In genomic region chr20:24289737-24290481, GRCh38 we compare ENCODE assay signal across 13 cellular contexts.
A peak's percentile ranks its signal among the peaks of the same experiment; 100 is the strongest.
DNase-seq lines count a peak whose midpoint lies in the region; ATAC-seq lines count a peak whose summit lies in the region.
"Had no signal": no experiment of that assay in that cellular context is flagged by ENCODE, and none has a peak within 500 bp of the region (broad histone marks: within the 10 kb centered on the region; RNA-seq: fewer than 3 reads in every experiment).

No MANE protein-coding gene starts in this region.

- DNase-seq in activated CD4-positive, alpha-beta T cell treated with anti-CD3 and anti-CD28 coated beads for 48 hours: peak; percentile 12
- no peak for DNase-seq in activated CD4-positive, alpha-beta T cell treated with anti-CD3 and anti-CD28 coated beads, Interleukin-2, amount 50 U/mL, for 4 hours
- DNase-seq in Kasumi-1 (lab: John Stamatoyannopoulos, UW) (peak; percentile 96), pons (ENCODE audit: low spot score) (peak; percentile 20), superior temporal gyrus (ENCODE audit: extremely low spot score) (no peak), COLO829 (ENCODE audit: low spot score) (no peak)
- no peak for DNase-seq in activated T-cell treated with anti-CD3 and anti-CD28 coated beads, Interleukin-2, amount 50 U/mL, for 4 hours
- DNase-seq: glutamatergic neuron, midbrain, right lobe of liver had no signal

- H3K4me1 Mint-ChIP-seq in activated T-cell treated with anti-CD3 and anti-CD28 coated beads, Interleukin-2, amount 50 U/mL, for 4 hours (ENCODE audit: low read depth): peaks cover 16% of the 10 kb centered on the region

- H3K9me3 Mint-ChIP-seq in activated T-cell treated with anti-CD3 and anti-CD28 coated beads, Interleukin-2, amount 50 U/mL, for 4 hours: no peaks in the 10 kb centered on the region

- H3K36me3 Mint-ChIP-seq in activated T-cell treated with anti-CD3 and anti-CD28 coated beads, Interleukin-2, amount 50 U/mL, for 4 hours (ENCODE audit: insufficient read depth): no peaks in the 10 kb centered on the region

- ATAC-seq in activated T-cell treated with anti-CD3 and anti-CD28 coated beads, Interleukin-2, amount 50 U/mL, for 4 hours: no peak
- ATAC-seq in GM18858 (IDR thresholded peaks at IDR 0.05; ENCODE audit: unreplicated experiment): no peak
- ATAC-seq: SK-N-SH treated with all-trans-retinoic acid at 6 μM for 48 hours had no signal

- H3K4me3 Mint-ChIP-seq in activated T-cell treated with anti-CD3 and anti-CD28 coated beads, Interleukin-2, amount 50 U/mL, for 4 hours: peak overlapping the region; percentile 19
- H3K4me3 Mint-ChIP-seq: dendritic cell treated with granulocyte-macrophage colony-stimulating factor and Interleukin-4, amounts not matched to agents 40 ng/mL and 50 ng/mL, for 4 days had no signal

- H3K27me3 Mint-ChIP-seq in activated T-cell treated with anti-CD3 and anti-CD28 coated beads, Interleukin-2, amount 50 U/mL, for 4 hours (ENCODE audit: low read depth): no peaks in the 10 kb centered on the region
- H3K27me3 Mint-ChIP-seq: dendritic cell treated with granulocyte-macrophage colony-stimulating factor and Interleukin-4, amounts not matched to agents 40 ng/mL and 50 ng/mL, for 4 days had no signal

Comparison
In these comparisons a context has a peak if more than half of its experiments do, and no peak if none do; other contexts are left out.
1. DNase-seq: peak in activated CD4-positive, alpha-beta T cell treated with anti-CD3 and anti-CD28 coated beads for 48 hours (single experiment), Kasumi-1 (2 of 2) and pons (single experiment); none in activated CD4-positive, alpha-beta T cell treated with anti-CD3 and anti-CD28 coated beads, Interleukin-2, amount 50 U/mL, for 4 hours (0 of 2), activated T-cell treated with anti-CD3 and anti-CD28 coated beads, Interleukin-2, amount 50 U/mL, for 4 hours (single experiment), superior temporal gyrus (single experiment) and COLO829 (single experiment).